Comparison of ENCODE assay signal across 8 cellular contexts in the genomic region with DNA sequence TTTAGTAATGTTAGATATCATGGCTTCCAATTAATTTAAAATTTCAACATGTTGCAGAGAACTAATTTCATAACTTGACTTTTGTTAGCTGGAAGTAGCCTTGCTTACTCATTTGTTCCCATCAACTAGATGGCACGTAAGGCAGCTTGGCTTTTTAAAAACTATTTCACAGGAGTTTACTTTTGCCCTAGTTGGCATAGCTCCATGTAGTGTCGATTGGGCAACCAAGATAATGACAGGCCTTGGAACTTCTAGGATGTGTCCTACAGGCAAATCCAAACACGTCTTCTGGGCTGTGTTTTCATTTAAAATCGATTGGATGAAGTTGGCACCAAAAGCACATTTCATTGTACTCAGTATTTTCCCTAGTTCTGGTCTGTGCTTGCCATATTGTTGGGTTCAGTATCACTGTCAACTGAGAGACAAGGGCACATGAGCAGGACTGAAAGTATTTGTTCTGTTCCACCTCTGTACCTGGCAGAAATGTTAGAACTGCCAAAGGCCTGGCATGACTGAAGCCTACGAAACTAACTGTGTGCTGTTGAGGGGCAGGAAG.
DNase-seq lines count a peak whose midpoint lies in the region; ATAC-seq, FAIRE-seq and TF ChIP-seq lines count a peak whose summit lies in the region.

No MANE protein-coding gene starts in this region.

- DNase-seq in H54 (ENCODE audit: insufficient read length, low spot score) (no peak), glomerular visceral epithelial cell (ENCODE audit: extremely low spot score) (peak; percentile 3), smooth muscle cell of the brain vasculature (ENCODE audit: low read depth, low spot score) (peak; percentile 13), germinal center (ENCODE audit: low spot score) (no peak), putamen (ENCODE audit: low spot score) (no peak), cerebellar cortex (ENCODE audit: low spot score) (no peak)
- no peak for DNase-seq in activated CD4-positive, alpha-beta T cell treated with anti-CD3 and anti-CD28 coated beads for 48 hours

- no peak for TF ChIP-seq POLR2A in H54 (IDR thresholded peaks at IDR 0.05; ENCODE audit: low read depth, low read length)

- FAIRE-seq in H54 (lab: Jason Lieb, UNC): peak; percentile 70

- ATAC-seq in SK-N-SH treated with all-trans-retinoic acid at 6 μM for 48 hours: no peak

TF ChIP-seq in SK-N-SH treated with all-trans-retinoic acid at 6 μM for 48 hours, 23 proteins besides CTCF, POLR2A, EP300 and RAD21:
- TF ChIP-seq ZNF8 (CRISPR knock-in tag; IDR thresholded peaks at IDR 0.05) (no peak), ZFP3 (CRISPR knock-in tag; IDR thresholded peaks at IDR 0.05) (peak; percentile 55; the same call in 1 of the 2 replicates), ISL1 (CRISPR knock-in tag; IDR thresholded peaks at IDR 0.05) (peak; percentile 47; the same call in 1 of the 2 replicates), TOX (CRISPR knock-in tag; IDR thresholded peaks at IDR 0.05; ENCODE audit: borderline replicate concordance) (no peak), ARNTL (CRISPR knock-in tag; IDR thresholded peaks at IDR 0.05; ENCODE audit: borderline replicate concordance, low read depth) (no peak), RARB (CRISPR knock-in tag; IDR thresholded peaks at IDR 0.05) (no peak), ZFP30 (CRISPR knock-in tag; IDR thresholded peaks at IDR 0.05) (no peak), ZNF565 (CRISPR knock-in tag; conservative IDR thresholded peaks at IDR 0.05; ENCODE audit: low read depth) (no peak), SNAI2 (CRISPR knock-in tag; IDR thresholded peaks at IDR 0.05) (no peak), GLIS3 (CRISPR knock-in tag; IDR thresholded peaks at IDR 0.05) (no peak), CSDC2 (CRISPR knock-in tag; IDR thresholded peaks at IDR 0.05) (peak; percentile 74; the same call in 1 of the 2 replicates), ZNF70 (CRISPR knock-in tag; IDR thresholded peaks at IDR 0.05) (no peak)
- TF ChIP-seq, protein P1, sequence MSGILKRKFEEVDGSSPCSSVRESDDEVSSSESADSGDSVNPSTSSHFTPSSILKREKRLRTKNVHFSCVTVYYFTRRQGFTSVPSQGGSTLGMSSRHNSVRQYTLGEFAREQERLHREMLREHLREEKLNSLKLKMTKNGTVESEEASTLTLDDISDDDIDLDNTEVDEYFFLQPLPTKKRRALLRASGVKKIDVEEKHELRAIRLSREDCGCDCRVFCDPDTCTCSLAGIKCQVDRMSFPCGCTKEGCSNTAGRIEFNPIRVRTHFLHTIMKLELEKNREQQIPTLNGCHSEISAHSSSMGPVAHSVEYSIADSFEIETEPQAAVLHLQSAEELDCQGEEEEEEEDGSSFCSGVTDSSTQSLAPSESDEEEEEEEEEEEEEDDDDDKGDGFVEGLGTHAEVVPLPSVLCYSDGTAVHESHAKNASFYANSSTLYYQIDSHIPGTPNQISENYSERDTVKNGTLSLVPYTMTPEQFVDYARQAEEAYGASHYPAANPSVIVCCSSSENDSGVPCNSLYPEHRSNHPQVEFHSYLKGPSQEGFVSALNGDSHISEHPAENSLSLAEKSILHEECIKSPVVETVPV (CRISPR knock-in tag; IDR thresholded peaks at IDR 0.05): no peak
- TF ChIP-seq, protein P2, sequence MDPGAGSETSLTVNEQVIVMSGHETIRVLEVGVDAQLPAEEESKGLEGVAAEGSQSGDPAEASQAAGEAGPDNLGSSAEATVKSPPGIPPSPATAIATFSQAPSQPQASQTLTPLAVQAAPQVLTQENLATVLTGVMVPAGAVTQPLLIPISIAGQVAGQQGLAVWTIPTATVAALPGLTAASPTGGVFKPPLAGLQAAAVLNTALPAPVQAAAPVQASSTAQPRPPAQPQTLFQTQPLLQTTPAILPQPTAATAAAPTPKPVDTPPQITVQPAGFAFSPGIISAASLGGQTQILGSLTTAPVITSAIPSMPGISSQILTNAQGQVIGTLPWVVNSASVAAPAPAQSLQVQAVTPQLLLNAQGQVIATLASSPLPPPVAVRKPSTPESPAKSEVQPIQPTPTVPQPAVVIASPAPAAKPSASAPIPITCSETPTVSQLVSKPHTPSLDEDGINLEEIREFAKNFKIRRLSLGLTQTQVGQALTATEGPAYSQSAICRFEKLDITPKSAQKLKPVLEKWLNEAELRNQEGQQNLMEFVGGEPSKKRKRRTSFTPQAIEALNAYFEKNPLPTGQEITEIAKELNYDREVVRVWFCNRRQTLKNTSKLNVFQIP (CRISPR knock-in tag; IDR thresholded peaks at IDR 0.05; ENCODE audit: borderline replicate concordance, low read depth): no peak
- TF ChIP-seq, protein P3, sequence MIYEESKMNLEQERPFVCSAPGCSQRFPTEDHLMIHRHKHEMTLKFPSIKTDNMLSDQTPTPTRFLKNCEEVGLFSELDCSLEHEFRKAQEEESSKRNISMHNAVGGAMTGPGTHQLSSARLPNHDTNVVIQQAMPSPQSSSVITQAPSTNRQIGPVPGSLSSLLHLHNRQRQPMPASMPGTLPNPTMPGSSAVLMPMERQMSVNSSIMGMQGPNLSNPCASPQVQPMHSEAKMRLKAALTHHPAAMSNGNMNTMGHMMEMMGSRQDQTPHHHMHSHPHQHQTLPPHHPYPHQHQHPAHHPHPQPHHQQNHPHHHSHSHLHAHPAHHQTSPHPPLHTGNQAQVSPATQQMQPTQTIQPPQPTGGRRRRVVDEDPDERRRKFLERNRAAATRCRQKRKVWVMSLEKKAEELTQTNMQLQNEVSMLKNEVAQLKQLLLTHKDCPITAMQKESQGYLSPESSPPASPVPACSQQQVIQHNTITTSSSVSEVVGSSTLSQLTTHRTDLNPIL (CRISPR knock-in tag; IDR thresholded peaks at IDR 0.05; ENCODE audit: low read depth): no peak

Comparison
In these comparisons a context has a peak if more than half of its experiments do, and no peak if none do; other contexts are left out.
1. DNase-seq: peak in glomerular visceral epithelial cell (single experiment) and smooth muscle cell of the brain vasculature (single experiment); none in H54 (single experiment), germinal center (single experiment), putamen (single experiment), activated CD4-positive, alpha-beta T cell treated with anti-CD3 and anti-CD28 coated beads for 48 hours (single experiment) and cerebellar cortex (single experiment).